In the genomic region with DNA sequence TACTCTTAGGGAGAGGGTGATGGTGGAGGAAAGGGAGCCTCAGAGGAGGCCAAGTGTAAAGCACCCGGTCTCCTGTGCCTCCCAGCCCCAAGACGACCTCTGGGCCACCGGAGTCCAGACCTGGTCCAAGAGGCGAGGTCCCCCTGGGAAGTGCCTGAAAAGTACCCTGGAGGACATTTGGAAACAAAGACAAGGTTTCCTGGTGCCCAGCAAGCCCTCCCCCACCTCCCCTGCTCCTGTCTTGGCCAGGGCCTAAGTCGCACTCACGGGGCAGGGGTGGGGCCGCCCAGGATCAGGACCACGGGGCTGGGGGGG, we compare ENCODE assay signal across 9 cellular contexts. TPM values are rescaled to one million over a fixed set of nuclear protein-coding genes. Genes with fewer than 3 reads are reported as not detected.
DNase-seq lines count a peak whose midpoint lies in the region; ATAC-seq and TF ChIP-seq lines count a peak whose summit lies in the region.
"Had no signal": no experiment of that assay in that cellular context is flagged by ENCODE, and none has a peak within 500 bp of the region (broad histone marks: within the 10 kb centered on the region; RNA-seq: fewer than 3 reads in every experiment).

No MANE protein-coding gene starts in this region.

- in situ Hi-C loops in brain microvascular endothelial cell (cut with HindIII; ENCODE audit: low pct_ligation_motif_present, low sequenced_read_pairs) = no loop called here

- peak overlapping the region; percentile 87; the same call in 1 of the 2 replicates for H3K4me2 ChIP-seq in SK-N-SH
- H3K4me2 ChIP-seq in Loucy (ENCODE audit: low read depth, low read length, poor library complexity, severe bottlenecking) = peak overlapping the region; percentile 30

- intact Hi-C loops in sigmoid colon (cut with DNase I) = loop anchor here (5.0 kb wide), 1 partner anchor 35 kb away; the partner anchor contains the start of gene TNIP2

- H3F3A ChIP-seq in SK-N-SH (replicated peaks; ENCODE audit: insufficient read depth) = no peaks in the 10 kb centered on the region
- no peaks in the 10 kb centered on the region for H3F3A ChIP-seq in Loucy (ENCODE audit: low read depth)

- CTCF ChIA-PET in SK-N-SH (lab: Yijun Ruan, JAX) = no interaction called here

- no peak for ATAC-seq in SK-N-SH treated with all-trans-retinoic acid at 6 μM for 48 hours
- ATAC-seq in gastroesophageal sphincter = no peak
- no peak for ATAC-seq in GM19351 (IDR thresholded peaks at IDR 0.05; ENCODE audit: unreplicated experiment)

- WGBS in SK-N-SH (ENCODE audit: low lambda C conversion rate) = 93% methylated on average over 3 of the region's 8 CpGs
- no CpG with 5 or more reads among the region's 8 CpGs for WGBS in gastroesophageal sphincter (ENCODE audit: low coverage in 1 of 2), 2 donors
- WGBS in sigmoid colon, 2 donors = 67 to 80% methylated on average over 8 of the region's 8 CpGs

- TF ChIP-seq CTCF in SK-N-SH (IDR thresholded peaks at IDR 0.05) (no peak), Loucy (conservative IDR thresholded peaks at IDR 0.05; ENCODE audit: low read length) (no peak), gastroesophageal sphincter (IDR thresholded peaks at IDR 0.05) (no peak), sigmoid colon (IDR thresholded peaks at IDR 0.05) (no peak), brain microvascular endothelial cell (IDR thresholded peaks at IDR 0.05; ENCODE audit: low read depth, low read length, missing control alignments) (no peak)

- H3K9me2 ChIP-seq in SK-N-SH (no peaks in the 10 kb centered on the region), Loucy (replicated peaks; ENCODE audit: low read depth, low read length) (no peaks in the 10 kb centered on the region)

- TF ChIP-seq POLR2A in gastroesophageal sphincter (IDR thresholded peaks at IDR 0.05) (no peak), sigmoid colon (IDR thresholded peaks at IDR 0.05) (no peak)

- H2AFZ ChIP-seq in SK-N-SH (ENCODE audit: low read depth) (no peak overlapping the region), Loucy (ENCODE audit: low read length) (peak overlapping the region; percentile 41; the same call in 1 of the 2 replicates)

- peaks cover 21 to 66% of the 10 kb centered on the region in 2 experiments; a peak in 2 of 4 replicates for H3K4me1 ChIP-seq in SK-N-SH (ENCODE audit: control insufficient read depth in 1 of 2, insufficient read depth in 2 of 2, low read depth in 1 of 2, low read length in 1 of 2)
- H3K4me1 ChIP-seq in Loucy (ENCODE audit: insufficient read depth, low read length, poor library complexity, severe bottlenecking) = peaks cover 22% of the 10 kb centered on the region
- peaks cover 0 to 75% (median 46%) of the 10 kb centered on the region in 3 donors for H3K4me1 ChIP-seq in gastroesophageal sphincter
- H3K4me1 ChIP-seq in sigmoid colon = peaks cover 0 to 55% (median 51%) of the 10 kb centered on the region in 4 donors

- H3K36me3 ChIP-seq in SK-N-SH (replicated peaks in 1 of 2; ENCODE audit: control insufficient read depth in 1 of 2, insufficient read depth in 2 of 2, low read length in 1 of 2) = no peaks in the 10 kb centered on the region
- H3K36me3 ChIP-seq in Loucy (ENCODE audit: insufficient read depth, low read length) = no peaks in the 10 kb centered on the region
- H3K36me3 ChIP-seq in gastroesophageal sphincter = no peaks in the 10 kb centered on the region
- H3K36me3 ChIP-seq in sigmoid colon = no peaks in the 10 kb centered on the region
- H3K36me3 ChIP-seq in brain microvascular endothelial cell (replicated peaks) = no peaks in the 10 kb centered on the region

- POLR2A ChIA-PET in SK-N-SH (lab: Yijun Ruan, JAX) = interaction anchor here (1.0 kb wide), 1 partner anchor 24 kb away, joined by 3 read pairs; no protein-coding TSS in a partner anchor

- no peak for DNase-seq in SK-N-SH
- DNase-seq in sigmoid colon = no peak
- DNase-seq in brain microvascular endothelial cell = no peak
- DNase-seq in LoVo (ENCODE audit: low spot score) = no peak
- DNase-seq: KG1 had no signal

- no peaks in the 10 kb centered on the region for H3K27me3 ChIP-seq in SK-N-SH (ENCODE audit: insufficient read depth)
- H3K27me3 ChIP-seq in Loucy (ENCODE audit: insufficient read depth, low read length, poor library complexity, severe bottlenecking) = no peaks in the 10 kb centered on the region
- H3K27me3 ChIP-seq in gastroesophageal sphincter = no peaks in the 10 kb centered on the region
- no peaks in the 10 kb centered on the region for H3K27me3 ChIP-seq in sigmoid colon
- no peaks in the 10 kb centered on the region for H3K27me3 ChIP-seq in brain microvascular endothelial cell (replicated peaks)

- H3K79me2 ChIP-seq in SK-N-SH (ENCODE audit: insufficient read depth) (peaks cover 7% of the 10 kb centered on the region; the same call in 1 of the 2 replicates), Loucy (ENCODE audit: insufficient read depth, low read length) (no peaks in the 10 kb centered on the region)

- no peak overlapping the region for H3K9ac ChIP-seq in SK-N-SH
- H3K9ac ChIP-seq in Loucy (ENCODE audit: low read depth, low read length, poor library complexity, severe bottlenecking) = peak overlapping the region; percentile 40

- no peak overlapping the region for H3K27ac ChIP-seq in SK-N-SH (ENCODE audit: low read depth in 2 of 2, low read length in 1 of 2)
- peak overlapping the region in 3 of 4 donors; percentile 77 to 83 (median 80) for H3K27ac ChIP-seq in gastroesophageal sphincter
- H3K27ac ChIP-seq in sigmoid colon = peak overlapping the region; percentile 19 to 79 (median 55)
- H3K27ac ChIP-seq in brain microvascular endothelial cell = no peak overlapping the region

- TF ChIP-seq EP300 in SK-N-SH (IDR thresholded peaks at IDR 0.05; ENCODE audit: borderline replicate concordance in 1 of 2, low read depth in 1 of 2, low read length in 1 of 2) (no peak), gastroesophageal sphincter (IDR thresholded peaks at IDR 0.05) (no peak), sigmoid colon (IDR thresholded peaks at IDR 0.05) (no peak)

- H4K20me1 ChIP-seq in SK-N-SH (ENCODE audit: insufficient read depth) (no peaks in the 10 kb centered on the region), Loucy (ENCODE audit: insufficient read depth, low read length, poor library complexity, severe bottlenecking) (no peaks in the 10 kb centered on the region)

- no peak overlapping the region for H3K4me3 ChIP-seq in SK-N-SH (ENCODE audit: low read depth in 2 of 2, low read length in 1 of 2)
- peak overlapping the region; percentile 4 for H3K4me3 ChIP-seq in Loucy (ENCODE audit: low read length, poor library complexity, severe bottlenecking)
- peak overlapping the region in 1 of 2 donors; percentile 82 for H3K4me3 ChIP-seq in gastroesophageal sphincter
- peak overlapping the region in 1 of 4 donors; percentile 71 for H3K4me3 ChIP-seq in sigmoid colon
- no peak overlapping the region for H3K4me3 ChIP-seq in brain microvascular endothelial cell (ENCODE audit: low read depth, low read length)

- no peaks in the 10 kb centered on the region for H3K9me3 ChIP-seq in SK-N-SH
- no peaks in the 10 kb centered on the region for H3K9me3 ChIP-seq in Loucy (ENCODE audit: insufficient read depth, low read depth, low read length)
- H3K9me3 ChIP-seq in gastroesophageal sphincter = no peaks in the 10 kb centered on the region
- H3K9me3 ChIP-seq in sigmoid colon = no peaks in the 10 kb centered on the region

- no peak for TF ChIP-seq RAD21 in SK-N-SH (IDR thresholded peaks at IDR 0.05; ENCODE audit: low read length)

TF ChIP-seq in SK-N-SH, 30 proteins besides CTCF, POLR2A, EP300 and RAD21 (continues in another document):
- TF ChIP-seq FOSL2 (IDR thresholded peaks at IDR 0.05; ENCODE audit: borderline replicate concordance, low read depth) = no peak
- TF ChIP-seq TEAD4 (IDR thresholded peaks at IDR 0.05; ENCODE audit: borderline replicate concordance, insufficient read depth) = no peak
- no peak for TF ChIP-seq YY1 (IDR thresholded peaks at IDR 0.05; ENCODE audit: low read depth)
- no peak for TF ChIP-seq MAX (IDR thresholded peaks at IDR 0.05; ENCODE audit: low read depth)
- no peak for TF ChIP-seq TCF12 (IDR thresholded peaks at IDR 0.05)
- TF ChIP-seq RFX5 (IDR thresholded peaks at IDR 0.05; ENCODE audit: low read length) = no peak

TF ChIP-seq in SK-N-SH treated with all-trans-retinoic acid at 6 μM for 48 hours, 23 proteins besides CTCF, POLR2A, EP300 and RAD21 (continues in another document):
- TF ChIP-seq CREB5 (CRISPR knock-in tag; IDR thresholded peaks at IDR 0.05; ENCODE audit: low read depth) (no peak), ZFP3 (CRISPR knock-in tag; IDR thresholded peaks at IDR 0.05) (no peak)

RNA-seq across cellular contexts. Expression of gene SH3BP2, which starts 0.5 kb away (rescaled TPM):
- polyA plus RNA-seq in SK-N-SH (2012; rRNA removed) (25.2 and 26.8 TPM in 2 replicates), sigmoid colon (10 to 100 TPM; 18.6 to 82.4 (median 35.6) TPM)
- polyA plus RNA-seq in SK-N-SH (2012; cell fraction: cytosol; rRNA removed) = 5.6 and 8.5 TPM in 2 replicates
- 132 and 143 TPM in 2 replicates for polyA plus RNA-seq in SK-N-SH (2012; cell fraction: nucleus; rRNA removed)
- total RNA-seq in gastroesophageal sphincter (10 to 100 TPM; 26.8 to 36.4 (median 29.3) TPM), sigmoid colon (10 to 100 TPM; 18.4 to 49.3 (median 24.2) TPM)

RNA-seq across cellular contexts. Expression of gene TNIP2, which starts 36.2 kb away (rescaled TPM):
- 68.2 and 78.9 TPM in 2 replicates for polyA plus RNA-seq in SK-N-SH (2012; rRNA removed)
- polyA plus RNA-seq in SK-N-SH (2012; cell fraction: cytosol; rRNA removed) = 47.4 and 57.1 TPM in 2 replicates
- polyA plus RNA-seq in SK-N-SH (2012; cell fraction: nucleus; rRNA removed) = 175 and 261 TPM in 2 replicates
- 10 to 100 TPM; 54.8 to 74.0 (median 70.4) TPM for total RNA-seq in gastroesophageal sphincter
- total RNA-seq in sigmoid colon = 10 to 100 TPM; 56.3 to 68.8 (median 66.9) TPM
- polyA plus RNA-seq in sigmoid colon = 10 to 100 TPM; 51.7 to 65.0 (median 51.8) TPM

RNA-seq across cellular contexts. Expression of gene ADD1, which starts 51.3 kb away (rescaled TPM):
- 97.0 and 155 TPM in 2 replicates for polyA plus RNA-seq in SK-N-SH (2012; rRNA removed)
- polyA plus RNA-seq in SK-N-SH (2012; cell fraction: cytosol; rRNA removed) = 100 and 114 TPM in 2 replicates
- 317 and 506 TPM in 2 replicates for polyA plus RNA-seq in SK-N-SH (2012; cell fraction: nucleus; rRNA removed)
- 100 to 1,000 TPM; 230 to 384 (median 297) TPM for total RNA-seq in gastroesophageal sphincter
- total RNA-seq in sigmoid colon = 100 to 1,000 TPM; 166 to 378 (median 183) TPM
- polyA plus RNA-seq in sigmoid colon = 100 to 1,000 TPM; 113 to 162 (median 120) TPM

Comparison
In these comparisons a context has a peak if more than half of its experiments do, and no peak if none do; other contexts are left out.
1. H3K27ac ChIP-seq: peak in gastroesophageal sphincter (3 of 4) and sigmoid colon (4 of 4); none in SK-N-SH (0 of 2) and brain microvascular endothelial cell (single experiment).